Comparison of ENCODE assay signal across 8 cellular contexts in genomic region chr11:57459112-57460016, GRCh38. TPM values are rescaled to one million over a fixed set of nuclear protein-coding genes. Genes with fewer than 3 reads are reported as not detected.
DNase-seq lines count a peak whose midpoint lies in the region; ATAC-seq and TF ChIP-seq lines count a peak whose summit lies in the region.

No MANE protein-coding gene starts in this region.

- no peak overlapping the region for H3K9ac ChIP-seq in rectal smooth muscle tissue (ENCODE audit: low read length)

- H3K27ac ChIP-seq in esophagus squamous epithelium: peak overlapping the region in 1 of 4 donors; percentile 5
- no peak overlapping the region for H3K27ac ChIP-seq in rectal smooth muscle tissue (ENCODE audit: low read depth, low read length)

- no peaks in the 10 kb centered on the region for H3K9me3 ChIP-seq in esophagus squamous epithelium

- no peaks in the 10 kb centered on the region for H3K9me3 Mint-ChIP-seq in activated B cell treated with CpG ODN at 0.5 μM for 24 hours

- H3K36me3 ChIP-seq in esophagus squamous epithelium (no peaks in the 10 kb centered on the region), rectal smooth muscle tissue (ENCODE audit: control insufficient read depth, insufficient read depth, low read length) (no peaks in the 10 kb centered on the region)

- CTCF ChIA-PET in activated B cell treated with CpG ODN at 0.5 μM for 24 hours (lab: Charles Lee): interaction anchor here (0.8 to 7.2 kb wide), 21 partner anchors 12 to 340 kb away, joined by 3 to 224 read pairs (median 12); partner anchors contain the start of genes SLC43A1 and TIMM10

- peak overlapping the region; percentile 6 to 72 (median 44) for H3K4me3 ChIP-seq in esophagus squamous epithelium
- H3K4me3 ChIP-seq in rectal smooth muscle tissue (ENCODE audit: low read length): peak overlapping the region; percentile 55

- DNase-seq in stimulated activated CD4-positive, alpha-beta T cell treated with anti-CD3 and anti-CD28 coated beads, Interleukin-12 subunit alpha, Interleukin-12 subunit beta, amount 100 ng/mL, for 4 hours: peak; percentile 22
- DNase-seq in stimulated activated CD4-positive, alpha-beta T cell treated with anti-CD3 and anti-CD28 coated beads, Interleukin-2, amount 100 ng/mL, for 48 hours: no peak
- peak; percentile 42 for DNase-seq in activated B cell treated with CpG ODN at 0.5 μM for 24 hours
- no peak for DNase-seq in esophagus squamous epithelium (lab: John Stamatoyannopoulos, UW)
- no peak for DNase-seq in G401 (ENCODE audit: low spot score)

- H3K36me3 Mint-ChIP-seq in activated B cell treated with CpG ODN at 0.5 μM for 24 hours (ENCODE audit: low read depth): no peaks in the 10 kb centered on the region

- peaks cover 23% of the 10 kb centered on the region for H3K27me3 Mint-ChIP-seq in activated B cell treated with CpG ODN at 0.5 μM for 24 hours

- 0% methylated on average over 30 to 33 of the region's 65 CpGs for WGBS in esophagus squamous epithelium, 2 donors

- intact Hi-C loops in activated B cell treated with CpG ODN at 0.5 μM for 24 hours (cut with micrococcal nuclease) (no loop called here), esophagus squamous epithelium (cut with DNase I) (loop anchor here (5.0 kb wide), 1 partner anchor 63 kb away; no protein-coding TSS in a partner anchor)

- H3K27ac Mint-ChIP-seq in activated B cell treated with CpG ODN at 0.5 μM for 24 hours: peak overlapping the region; percentile 63

- ATAC-seq in activated B cell treated with CpG ODN at 0.5 μM for 24 hours (ENCODE audit: low read depth) (peak; percentile 13), HG02763 (IDR thresholded peaks at IDR 0.05; ENCODE audit: unreplicated experiment) (no peak), GM19023 (IDR thresholded peaks at IDR 0.05; ENCODE audit: unreplicated experiment) (no peak)

- TF ChIP-seq CTCF in activated B cell treated with CpG ODN at 0.5 μM for 24 hours (IDR thresholded peaks at IDR 0.05): no peak
- TF ChIP-seq CTCF in esophagus squamous epithelium (IDR thresholded peaks at IDR 0.05): no peak

- in situ Hi-C loops in G401 (cut with HindIII; ENCODE audit: low sequenced_read_pairs): no loop called here

- H3K4me3 Mint-ChIP-seq in activated B cell treated with CpG ODN at 0.5 μM for 24 hours: peak overlapping the region; percentile 84

- H3K4me1 Mint-ChIP-seq in activated B cell treated with CpG ODN at 0.5 μM for 24 hours: peaks cover 28% of the 10 kb centered on the region

- H3K4me1 ChIP-seq in esophagus squamous epithelium (peaks cover 37 to 46% (median 40%) of the 10 kb centered on the region in 3 donors), rectal smooth muscle tissue (ENCODE audit: control insufficient read depth, insufficient read depth, low read length) (peaks cover 6% of the 10 kb centered on the region)

- TF ChIP-seq POLR2A in esophagus squamous epithelium (IDR thresholded peaks at IDR 0.05): no peak

- POLR2A ChIA-PET in activated B cell treated with CpG ODN at 0.5 μM for 24 hours (lab: Charles Lee): interaction anchor here (0.6 to 2.7 kb wide), 15 partner anchors 10 to 285 kb away, joined by 3 to 22 read pairs (median 4); partner anchors contain the start of gene SLC43A1

- peaks cover 0 to 68% (median 3%) of the 10 kb centered on the region in 4 donors for H3K27me3 ChIP-seq in esophagus squamous epithelium
- peaks cover 35% of the 10 kb centered on the region for H3K27me3 ChIP-seq in rectal smooth muscle tissue (ENCODE audit: control insufficient read depth, insufficient read depth, low read length)

RNA-seq across cellular contexts. Expression of gene RTN4RL2, which starts 1.0 kb away (rescaled TPM):
- 0.13 and 0.24 TPM in 2 replicates for total RNA-seq in activated B cell treated with CpG ODN at 0.5 μM for 24 hours
- total RNA-seq in esophagus squamous epithelium: 1 to 10 TPM in 2 of 4 donors, under 1 TPM in 2; 0.66 to 1.1 (median 0.90) TPM
- 2.9 TPM in 1 of 2 replicates, not detected in the other for total RNA-seq in G401 (2014; rRNA removed; shearing (Covaris generic))

RNA-seq across cellular contexts. Expression of gene SLC43A3, which starts 32.4 kb away (rescaled TPM):
- total RNA-seq in activated B cell treated with CpG ODN at 0.5 μM for 24 hours (213 and 237 TPM in 2 replicates), esophagus squamous epithelium (10 to 100 TPM; 54.1 to 90.9 (median 75.6) TPM)
- total RNA-seq in G401 (2014; rRNA removed; shearing (Covaris generic)): not detected in 2 replicates

RNA-seq across cellular contexts. Expression of gene SLC43A1, which starts 56.1 kb away (rescaled TPM):
- total RNA-seq in activated B cell treated with CpG ODN at 0.5 μM for 24 hours (11.1 and 12.8 TPM in 2 replicates), esophagus squamous epithelium (10 to 100 TPM in 1 of 4 donors, 1 to 10 TPM in 3; 1.8 to 11.4 (median 4.1) TPM)
- 8.8 and 15.1 TPM in 2 replicates for total RNA-seq in G401 (2014; rRNA removed; shearing (Covaris generic))

Comparison
In these comparisons a context has a peak if more than half of its experiments do, and no peak if none do; other contexts are left out.
1. DNase-seq: peak in stimulated activated CD4-positive, alpha-beta T cell treated with anti-CD3 and anti-CD28 coated beads, Interleukin-12 subunit alpha, Interleukin-12 subunit beta, amount 100 ng/mL, for 4 hours (single experiment) and activated B cell treated with CpG ODN at 0.5 μM for 24 hours (single experiment); none in stimulated activated CD4-positive, alpha-beta T cell treated with anti-CD3 and anti-CD28 coated beads, Interleukin-2, amount 100 ng/mL, for 48 hours (0 of 2), esophagus squamous epithelium (single experiment) and G401 (single experiment).
2. RNA of gene SLC43A3, which starts 32.4 kb away (total RNA-seq): 213 to 237 TPM in activated B cell treated with CpG ODN at 0.5 μM for 24 hours and 54.1 to 90.9 TPM in esophagus squamous epithelium; not detected in G401; every median in the first group is over 10 times any median in the second.